Comparison of ENCODE assay signal across 23 cellular contexts in the genomic region with DNA sequence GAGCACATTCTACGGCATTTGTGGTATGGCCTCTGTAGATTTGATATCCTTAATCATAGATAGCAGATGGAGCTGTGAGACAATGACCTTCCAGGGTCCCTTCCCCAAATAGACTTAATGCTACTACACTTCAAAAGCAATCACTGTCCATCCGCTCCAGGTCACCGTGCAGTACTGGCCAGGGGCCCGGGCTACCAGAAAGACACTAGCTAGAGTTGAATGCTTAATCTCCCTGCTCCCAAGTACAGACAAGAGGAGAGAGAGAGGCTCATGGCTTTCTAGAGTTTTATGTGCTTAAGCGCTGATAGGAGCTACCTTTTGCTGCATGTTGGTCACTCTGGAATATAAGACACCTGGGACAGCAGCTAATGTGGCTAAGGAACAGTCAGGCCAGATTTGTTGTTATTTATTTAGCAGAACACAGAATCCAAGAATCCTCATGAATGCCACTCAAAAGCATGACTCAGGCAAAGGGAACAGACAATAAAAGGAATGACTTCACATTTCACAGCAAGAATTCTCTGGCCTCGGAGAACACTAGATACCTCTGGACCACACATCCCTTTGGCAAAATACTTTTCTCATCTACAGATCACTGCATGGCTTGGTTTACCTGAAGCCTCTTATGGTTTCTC.
DNase-seq lines count a peak whose midpoint lies in the region; ATAC-seq lines count a peak whose summit lies in the region.
"Had no signal": no experiment of that assay in that cellular context is flagged by ENCODE, and none has a peak within 500 bp of the region (broad histone marks: within the 10 kb centered on the region; RNA-seq: fewer than 3 reads in every experiment).

No MANE protein-coding gene starts in this region.

- H3K9me3 Mint-ChIP-seq in activated CD4-positive, alpha-beta T cell treated with anti-CD3 and anti-CD28 coated beads, Interleukin-2, amount 10 ng/mL, durations not matched to agents 7 days and 5 days = no peaks in the 10 kb centered on the region
- H3K9me3 Mint-ChIP-seq: activated CD8-positive, alpha-beta T cell treated with anti-CD3 and anti-CD28 coated beads for 36 hours; CD8-positive, alpha-beta T cell; natural killer cell treated with Interleukin-12 subunit alpha and Interleukin-12 subunit beta and Interleukin-15 and Interleukin-18, amount 100 ng/mL, for 72 hours; stimulated activated naive CD8-positive, alpha-beta T cell treated with anti-CD3 and anti-CD28 coated beads, Interleukin-15, Interleukin-2, amounts not matched to agents 100 ng/mL and 50 ng/mL, for 24 hours had no signal

- POLR2A ChIA-PET in activated CD4-positive, alpha-beta T cell treated with anti-CD3 and anti-CD28 coated beads, Interleukin-2, amount 10 ng/mL, durations not matched to agents 7 days and 5 days (lab: Charles Lee) = no interaction called here

- peak overlapping the region; percentile 47 for H3K27ac ChIP-seq in mesodermal cell (ENCODE audit: low read depth, low read length, severe bottlenecking)
- H3K27ac ChIP-seq: colonic mucosa, psoas muscle, transverse colon had no signal

- 83 to 100% methylated on average over 1 to 4 of the region's 6 CpGs for WGBS in mesodermal cell (ENCODE audit: insufficient coverage in 2 of 2), 2 experiments

- no peak overlapping the region for H3K27ac Mint-ChIP-seq in activated CD4-positive, alpha-beta T cell treated with anti-CD3 and anti-CD28 coated beads, Interleukin-2, amount 10 ng/mL, durations not matched to agents 7 days and 5 days
- H3K27ac Mint-ChIP-seq: activated CD8-positive, alpha-beta T cell treated with anti-CD3 and anti-CD28 coated beads for 36 hours; CD8-positive, alpha-beta T cell; natural killer cell treated with Interleukin-12 subunit alpha and Interleukin-12 subunit beta and Interleukin-15 and Interleukin-18, amount 100 ng/mL, for 72 hours; stimulated activated naive CD8-positive, alpha-beta T cell treated with anti-CD3 and anti-CD28 coated beads, Interleukin-15, Interleukin-2, amounts not matched to agents 100 ng/mL and 50 ng/mL, for 24 hours had no signal

- H3K27me3 Mint-ChIP-seq in activated CD4-positive, alpha-beta T cell treated with anti-CD3 and anti-CD28 coated beads, Interleukin-2, amount 10 ng/mL, durations not matched to agents 7 days and 5 days = peaks cover 23% of the 10 kb centered on the region

- no peaks in the 10 kb centered on the region for H3K4me1 Mint-ChIP-seq in activated CD4-positive, alpha-beta T cell treated with anti-CD3 and anti-CD28 coated beads, Interleukin-2, amount 10 ng/mL, durations not matched to agents 7 days and 5 days

- H3K27me3 ChIP-seq in adipocyte (replicated peaks; ENCODE audit: control insufficient read depth, insufficient read depth, low read length) = peaks cover 15% of the 10 kb centered on the region
- H3K27me3 ChIP-seq: colonic mucosa, transverse colon had no signal

- no peaks in the 10 kb centered on the region for H3K36me3 ChIP-seq in adipocyte (ENCODE audit: control insufficient read depth, insufficient read depth, low read length, severe bottlenecking)
- no peaks in the 10 kb centered on the region for H3K36me3 ChIP-seq in mesodermal cell (ENCODE audit: control insufficient read depth, insufficient read depth, low read length)
- H3K36me3 ChIP-seq: colonic mucosa, transverse colon had no signal

- ATAC-seq in GM18861 (IDR thresholded peaks at IDR 0.05; ENCODE audit: unreplicated experiment) = no peak
- ATAC-seq: activated CD8-positive, alpha-beta T cell treated with anti-CD3 and anti-CD28 coated beads for 36 hours; CD8-positive, alpha-beta T cell; natural killer cell treated with Interleukin-12 subunit alpha and Interleukin-12 subunit beta and Interleukin-15 and Interleukin-18, amount 100 ng/mL, for 72 hours; psoas muscle had no signal

- no peak overlapping the region for H3K4me3 Mint-ChIP-seq in activated CD4-positive, alpha-beta T cell treated with anti-CD3 and anti-CD28 coated beads, Interleukin-2, amount 10 ng/mL, durations not matched to agents 7 days and 5 days
- H3K4me3 Mint-ChIP-seq: activated CD8-positive, alpha-beta T cell treated with anti-CD3 and anti-CD28 coated beads for 36 hours; CD8-positive, alpha-beta T cell; natural killer cell treated with Interleukin-12 subunit alpha and Interleukin-12 subunit beta and Interleukin-15 and Interleukin-18, amount 100 ng/mL, for 72 hours; stimulated activated naive CD8-positive, alpha-beta T cell treated with anti-CD3 and anti-CD28 coated beads, Interleukin-15, Interleukin-2, amounts not matched to agents 100 ng/mL and 50 ng/mL, for 24 hours had no signal

- DNase-seq in EH (ENCODE audit: low read depth) (peak; percentile 36), H4 (ENCODE audit: low spot score) (peak; percentile 3), adipocyte (ENCODE audit: low read depth) (peak; percentile 50), SKM-1 (lab: John Stamatoyannopoulos, UW; ENCODE audit: unreplicated experiment) (no peak), cerebellar cortex (ENCODE audit: low spot score) (no peak)
- no peak for DNase-seq in activated CD4-positive, alpha-beta T cell treated with anti-CD3 and anti-CD28 coated beads, Interleukin-2, amount 10 ng/mL, durations not matched to agents 7 days and 5 days
- DNase-seq: activated CD8-positive, alpha-beta T cell treated with anti-CD3 and anti-CD28 coated beads for 36 hours; activated naive CD4-positive, alpha-beta T cell; CD8-positive, alpha-beta T cell; colonic mucosa; HCEC 1CT; NCI-H2107; NCI-H526 treated with DMSO at 0.1 percent for 48 hours; OCI-M1; psoas muscle; stimulated activated CD4-positive, alpha-beta T cell treated with anti-CD3 and anti-CD28 coated beads, Interleukin-4, amount 100 ng/mL, for 1 hour; T-helper 2 cell; transverse colon had no signal

- H3K4me3 ChIP-seq in adipocyte (ENCODE audit: low read length) = no peak overlapping the region
- H3K4me3 ChIP-seq in mesodermal cell (ENCODE audit: extremely low read depth, insufficient read depth, low read length, poor library complexity, severe bottlenecking) = no peak overlapping the region
- H3K4me3 ChIP-seq: colonic mucosa, psoas muscle, smooth muscle cell, transverse colon had no signal

- H3K36me3 Mint-ChIP-seq in activated CD4-positive, alpha-beta T cell treated with anti-CD3 and anti-CD28 coated beads, Interleukin-2, amount 10 ng/mL, durations not matched to agents 7 days and 5 days (ENCODE audit: low read depth) = no peaks in the 10 kb centered on the region
- H3K36me3 Mint-ChIP-seq: CD8-positive, alpha-beta T cell; natural killer cell treated with Interleukin-12 subunit alpha and Interleukin-12 subunit beta and Interleukin-15 and Interleukin-18, amount 100 ng/mL, for 72 hours had no signal

- H3K9me3 ChIP-seq in adipocyte (ENCODE audit: control insufficient read depth, low read length) = no peaks in the 10 kb centered on the region
- no peaks in the 10 kb centered on the region for H3K9me3 ChIP-seq in mesodermal cell (ENCODE audit: control insufficient read depth, low read length)
- H3K9me3 ChIP-seq: colonic mucosa, psoas muscle, transverse colon had no signal

- H3K9ac ChIP-seq in adipocyte (ENCODE audit: low read length) = no peak overlapping the region

- CTCF ChIA-PET in activated CD4-positive, alpha-beta T cell treated with anti-CD3 and anti-CD28 coated beads, Interleukin-2, amount 10 ng/mL, durations not matched to agents 7 days and 5 days (lab: Charles Lee) = interaction anchor here (0.6 kb wide), 1 partner anchor 319 kb away, joined by 3 read pairs; no protein-coding TSS in a partner anchor

- H3K4me1 ChIP-seq in adipocyte (ENCODE audit: control insufficient read depth, insufficient read depth, low read length) = peaks cover 25% of the 10 kb centered on the region
- H3K4me1 ChIP-seq in mesodermal cell (ENCODE audit: control insufficient read depth, insufficient read depth, low read length, poor library complexity, severe bottlenecking) = peaks cover 12% of the 10 kb centered on the region
- H3K4me1 ChIP-seq: colonic mucosa, psoas muscle had no signal

Comparison
In these comparisons a context has a peak if more than half of its experiments do, and no peak if none do; other contexts are left out.
1. DNase-seq: peak in EH (single experiment), H4 (single experiment) and adipocyte (single experiment); none in activated CD4-positive, alpha-beta T cell treated with anti-CD3 and anti-CD28 coated beads, Interleukin-2, amount 10 ng/mL, durations not matched to agents 7 days and 5 days (single experiment), SKM-1 (single experiment) and cerebellar cortex (single experiment).